Comparison of ENCODE assay signal across 1 cellular context in genomic region chr10:26455567-26456315, GRCh38.
TF ChIP-seq lines count a peak whose summit lies in the region.

No MANE protein-coding gene starts in this region.

TF ChIP-seq in K562, 482 proteins besides CTCF, POLR2A, EP300 and RAD21 (continued from another document):
- no peak for TF ChIP-seq IRF9 (tag; IDR thresholded peaks at IDR 0.05)
